ENCODE assay signal across 8 cellular contexts in the genomic region with DNA sequence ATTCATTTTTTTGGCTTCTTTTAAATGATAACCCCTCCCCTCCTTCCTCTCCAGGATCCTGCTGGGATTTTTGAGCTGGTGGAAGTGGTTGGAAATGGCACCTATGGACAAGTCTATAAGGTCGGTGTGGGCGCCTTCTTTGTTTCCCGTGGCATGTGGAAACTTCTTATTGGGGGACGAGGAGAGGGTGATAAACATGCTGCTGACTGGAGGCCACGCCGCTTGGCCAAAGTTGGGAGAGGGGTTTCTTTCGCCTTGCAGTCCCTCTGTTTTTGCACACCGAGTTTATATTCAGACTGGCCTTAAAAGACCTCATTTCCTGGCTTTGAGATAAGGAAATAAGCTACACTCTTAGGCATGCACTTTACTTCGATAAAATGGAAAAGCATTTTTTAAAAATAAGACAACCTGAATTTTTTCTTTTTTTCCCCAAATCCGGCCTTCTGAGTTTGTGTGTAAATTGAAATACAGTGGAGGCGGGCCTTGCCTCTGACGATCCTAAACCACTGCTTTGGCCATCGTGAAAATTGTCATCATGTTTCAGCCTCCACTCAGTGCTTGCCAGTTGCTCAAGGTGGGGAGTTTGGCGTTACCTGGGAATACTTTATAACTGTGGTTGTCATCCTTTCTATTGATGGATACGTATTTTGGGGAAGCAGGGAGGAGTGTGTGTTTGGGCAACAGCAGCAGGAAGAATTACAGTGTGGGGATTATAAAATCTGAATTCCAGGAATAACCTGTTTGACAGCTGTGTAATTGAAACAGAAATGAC. TPM values are rescaled to one million over a fixed set of nuclear protein-coding genes. Genes with fewer than 3 reads are reported as not detected.
DNase-seq lines count a peak whose midpoint lies in the region; ATAC-seq and TF ChIP-seq lines count a peak whose summit lies in the region.

No MANE protein-coding gene starts in this region.

- H4K20me1 ChIP-seq in KMS-11 (ENCODE audit: insufficient read depth), result 0 out of 2 replicates have a peak, but pooled peaks cover 11% of the 10 kb centered on the region

- H3K4me1 ChIP-seq in KMS-11 (ENCODE audit: low read depth, poor library complexity, severe bottlenecking), result peaks cover 25% of the 10 kb centered on the region
- H3K4me1 ChIP-seq in tibial artery, result peaks cover 0 to 48% (median 20%) of the 10 kb centered on the region in 4 donors

- peak overlapping the region; percentile 57 for H2AFZ ChIP-seq in KMS-11 (ENCODE audit: low read depth)

- H3K4me1 Mint-ChIP-seq in WTC11, result peaks cover 19% of the 10 kb centered on the region

- DNase-seq in EH (ENCODE audit: low read depth) (peak; percentile 46), amniotic epithelial cell (ENCODE audit: low read depth) (peak; percentile 24), tibial artery (no peak), WTC11 (ENCODE audit: low spot score) (no peak)
- no peak for DNase-seq in activated effector memory CD4-positive, alpha-beta T cell treated with anti-CD3 and anti-CD28 coated beads, Interleukin-2, amount 50 U/mL, for 16 hours

- TF ChIP-seq CTCF in KMS-11 (conservative IDR thresholded peaks at IDR 0.05; ENCODE audit: low read depth, low read length) (no peak), tibial artery (IDR thresholded peaks at IDR 0.05) (no peak), WTC11 (IDR thresholded peaks at IDR 0.05) (no peak)

- intact Hi-C loops in tibial artery (cut with DNase I; ENCODE audit: low total_unique reads), result loop anchor here (5.0 to 10.0 kb wide), 4 partner anchors 56 to 264 kb away; no protein-coding TSS in a partner anchor

- H3K27me3 Mint-ChIP-seq in WTC11 (ENCODE audit: low read depth), result no peaks in the 10 kb centered on the region

- H3K79me2 ChIP-seq in KMS-11 (ENCODE audit: insufficient read depth, low read depth), result peaks cover 50% of the 10 kb centered on the region

- no peak for ATAC-seq in WTC11
- ATAC-seq in HG03095 (IDR thresholded peaks at IDR 0.05; ENCODE audit: unreplicated experiment), result no peak

- POLR2A ChIA-PET in WTC11 (lab: Charles Lee), result no interaction called here

- H3K36me3 Mint-ChIP-seq in WTC11, result peaks cover 13% of the 10 kb centered on the region

- H3K36me3 ChIP-seq in KMS-11 (ENCODE audit: insufficient read depth) (no peaks in the 10 kb centered on the region), tibial artery (no peaks in the 10 kb centered on the region)

- H3K4me2 ChIP-seq in KMS-11, result peak overlapping the region; percentile 93

- no peak overlapping the region for H3K27ac Mint-ChIP-seq in WTC11

- H3K27ac ChIP-seq in KMS-11, result peak overlapping the region; percentile 43
- peak overlapping the region; percentile 87 for H3K27ac ChIP-seq in layer of hippocampus (ENCODE audit: low read depth, low read length)
- peak overlapping the region; percentile 82 to 93 for H3K27ac ChIP-seq in tibial artery

- H3K4me3 Mint-ChIP-seq in WTC11, result no peak overlapping the region

- H3K9me3 ChIP-seq in tibial artery, result no peaks in the 10 kb centered on the region

- peaks cover 6% of the 10 kb centered on the region for H3K9me3 Mint-ChIP-seq in WTC11

- CTCF ChIA-PET in WTC11 (lab: Charles Lee), result interaction anchor here (0.5 to 2.0 kb wide), 4 partner anchors 12 to 356 kb away, joined by 3 to 8 read pairs (median 3); no protein-coding TSS in a partner anchor

- H3K9ac ChIP-seq in KMS-11, result peak overlapping the region; percentile 79; the same call in 1 of the 2 replicates

- peak overlapping the region; percentile 83 for H3K4me3 ChIP-seq in KMS-11 (IDR thresholded peaks at IDR 0.05; ENCODE audit: insufficient read depth, low read depth, low read length)
- H3K4me3 ChIP-seq in tibial artery, result peak overlapping the region; percentile 75 to 87

- no peaks in the 10 kb centered on the region for H3K27me3 ChIP-seq in KMS-11 (ENCODE audit: insufficient read depth, low read depth)
- no peaks in the 10 kb centered on the region for H3K27me3 ChIP-seq in layer of hippocampus (ENCODE audit: control insufficient read depth, insufficient read depth, low read length)
- H3K27me3 ChIP-seq in tibial artery, result no peaks in the 10 kb centered on the region

TF ChIP-seq in WTC11, 78 proteins besides CTCF, POLR2A, EP300 and RAD21 (continues in another document):
- TF ChIP-seq PRRX2 (CRISPR knock-in tag; IDR thresholded peaks at IDR 0.05), result no peak
- no peak for TF ChIP-seq NFE2L1 (CRISPR knock-in tag; IDR thresholded peaks at IDR 0.05)
- TF ChIP-seq, protein P1, sequence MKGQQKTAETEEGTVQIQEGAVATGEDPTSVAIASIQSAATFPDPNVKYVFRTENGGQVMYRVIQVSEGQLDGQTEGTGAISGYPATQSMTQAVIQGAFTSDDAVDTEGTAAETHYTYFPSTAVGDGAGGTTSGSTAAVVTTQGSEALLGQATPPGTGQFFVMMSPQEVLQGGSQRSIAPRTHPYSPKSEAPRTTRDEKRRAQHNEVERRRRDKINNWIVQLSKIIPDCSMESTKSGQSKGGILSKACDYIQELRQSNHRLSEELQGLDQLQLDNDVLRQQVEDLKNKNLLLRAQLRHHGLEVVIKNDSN (CRISPR knock-in tag; IDR thresholded peaks at IDR 0.05), result no peak
- no peak for TF ChIP-seq SMAD4 (CRISPR knock-in tag; IDR thresholded peaks at IDR 0.05)
- TF ChIP-seq, protein P2, sequence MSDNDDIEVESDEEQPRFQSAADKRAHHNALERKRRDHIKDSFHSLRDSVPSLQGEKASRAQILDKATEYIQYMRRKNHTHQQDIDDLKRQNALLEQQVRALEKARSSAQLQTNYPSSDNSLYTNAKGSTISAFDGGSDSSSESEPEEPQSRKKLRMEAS (CRISPR knock-in tag; IDR thresholded peaks at IDR 0.05), result no peak
- no peak for TF ChIP-seq TEAD4 (CRISPR knock-in tag; IDR thresholded peaks at IDR 0.05)
- TF ChIP-seq JUN (CRISPR knock-in tag; IDR thresholded peaks at IDR 0.05), result no peak
- TF ChIP-seq ZNF423 (CRISPR knock-in tag; IDR thresholded peaks at IDR 0.05), result no peak
- TF ChIP-seq, protein P3, sequence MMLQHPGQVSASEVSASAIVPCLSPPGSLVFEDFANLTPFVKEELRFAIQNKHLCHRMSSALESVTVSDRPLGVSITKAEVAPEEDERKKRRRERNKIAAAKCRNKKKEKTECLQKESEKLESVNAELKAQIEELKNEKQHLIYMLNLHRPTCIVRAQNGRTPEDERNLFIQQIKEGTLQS (CRISPR knock-in tag; conservative IDR thresholded peaks at IDR 0.05), result no peak
- TF ChIP-seq, protein P4, sequence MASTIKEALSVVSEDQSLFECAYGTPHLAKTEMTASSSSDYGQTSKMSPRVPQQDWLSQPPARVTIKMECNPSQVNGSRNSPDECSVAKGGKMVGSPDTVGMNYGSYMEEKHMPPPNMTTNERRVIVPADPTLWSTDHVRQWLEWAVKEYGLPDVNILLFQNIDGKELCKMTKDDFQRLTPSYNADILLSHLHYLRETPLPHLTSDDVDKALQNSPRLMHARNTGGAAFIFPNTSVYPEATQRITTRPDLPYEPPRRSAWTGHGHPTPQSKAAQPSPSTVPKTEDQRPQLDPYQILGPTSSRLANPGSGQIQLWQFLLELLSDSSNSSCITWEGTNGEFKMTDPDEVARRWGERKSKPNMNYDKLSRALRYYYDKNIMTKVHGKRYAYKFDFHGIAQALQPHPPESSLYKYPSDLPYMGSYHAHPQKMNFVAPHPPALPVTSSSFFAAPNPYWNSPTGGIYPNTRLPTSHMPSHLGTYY (CRISPR knock-in tag; IDR thresholded peaks at IDR 0.05), result no peak
- TF ChIP-seq, protein P5, sequence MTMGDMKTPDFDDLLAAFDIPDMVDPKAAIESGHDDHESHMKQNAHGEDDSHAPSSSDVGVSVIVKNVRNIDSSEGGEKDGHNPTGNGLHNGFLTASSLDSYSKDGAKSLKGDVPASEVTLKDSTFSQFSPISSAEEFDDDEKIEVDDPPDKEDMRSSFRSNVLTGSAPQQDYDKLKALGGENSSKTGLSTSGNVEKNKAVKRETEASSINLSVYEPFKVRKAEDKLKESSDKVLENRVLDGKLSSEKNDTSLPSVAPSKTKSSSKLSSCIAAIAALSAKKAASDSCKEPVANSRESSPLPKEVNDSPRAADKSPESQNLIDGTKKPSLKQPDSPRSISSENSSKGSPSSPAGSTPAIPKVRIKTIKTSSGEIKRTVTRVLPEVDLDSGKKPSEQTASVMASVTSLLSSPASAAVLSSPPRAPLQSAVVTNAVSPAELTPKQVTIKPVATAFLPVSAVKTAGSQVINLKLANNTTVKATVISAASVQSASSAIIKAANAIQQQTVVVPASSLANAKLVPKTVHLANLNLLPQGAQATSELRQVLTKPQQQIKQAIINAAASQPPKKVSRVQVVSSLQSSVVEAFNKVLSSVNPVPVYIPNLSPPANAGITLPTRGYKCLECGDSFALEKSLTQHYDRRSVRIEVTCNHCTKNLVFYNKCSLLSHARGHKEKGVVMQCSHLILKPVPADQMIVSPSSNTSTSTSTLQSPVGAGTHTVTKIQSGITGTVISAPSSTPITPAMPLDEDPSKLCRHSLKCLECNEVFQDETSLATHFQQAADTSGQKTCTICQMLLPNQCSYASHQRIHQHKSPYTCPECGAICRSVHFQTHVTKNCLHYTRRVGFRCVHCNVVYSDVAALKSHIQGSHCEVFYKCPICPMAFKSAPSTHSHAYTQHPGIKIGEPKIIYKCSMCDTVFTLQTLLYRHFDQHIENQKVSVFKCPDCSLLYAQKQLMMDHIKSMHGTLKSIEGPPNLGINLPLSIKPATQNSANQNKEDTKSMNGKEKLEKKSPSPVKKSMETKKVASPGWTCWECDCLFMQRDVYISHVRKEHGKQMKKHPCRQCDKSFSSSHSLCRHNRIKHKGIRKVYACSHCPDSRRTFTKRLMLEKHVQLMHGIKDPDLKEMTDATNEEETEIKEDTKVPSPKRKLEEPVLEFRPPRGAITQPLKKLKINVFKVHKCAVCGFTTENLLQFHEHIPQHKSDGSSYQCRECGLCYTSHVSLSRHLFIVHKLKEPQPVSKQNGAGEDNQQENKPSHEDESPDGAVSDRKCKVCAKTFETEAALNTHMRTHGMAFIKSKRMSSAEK (CRISPR knock-in tag; IDR thresholded peaks at IDR 0.05; ENCODE audit: borderline replicate concordance), result no peak
- TF ChIP-seq, protein P6, sequence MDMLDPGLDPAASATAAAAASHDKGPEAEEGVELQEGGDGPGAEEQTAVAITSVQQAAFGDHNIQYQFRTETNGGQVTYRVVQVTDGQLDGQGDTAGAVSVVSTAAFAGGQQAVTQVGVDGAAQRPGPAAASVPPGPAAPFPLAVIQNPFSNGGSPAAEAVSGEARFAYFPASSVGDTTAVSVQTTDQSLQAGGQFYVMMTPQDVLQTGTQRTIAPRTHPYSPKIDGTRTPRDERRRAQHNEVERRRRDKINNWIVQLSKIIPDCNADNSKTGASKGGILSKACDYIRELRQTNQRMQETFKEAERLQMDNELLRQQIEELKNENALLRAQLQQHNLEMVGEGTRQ (CRISPR knock-in tag; IDR thresholded peaks at IDR 0.05), result no peak
- TF ChIP-seq, protein P7, sequence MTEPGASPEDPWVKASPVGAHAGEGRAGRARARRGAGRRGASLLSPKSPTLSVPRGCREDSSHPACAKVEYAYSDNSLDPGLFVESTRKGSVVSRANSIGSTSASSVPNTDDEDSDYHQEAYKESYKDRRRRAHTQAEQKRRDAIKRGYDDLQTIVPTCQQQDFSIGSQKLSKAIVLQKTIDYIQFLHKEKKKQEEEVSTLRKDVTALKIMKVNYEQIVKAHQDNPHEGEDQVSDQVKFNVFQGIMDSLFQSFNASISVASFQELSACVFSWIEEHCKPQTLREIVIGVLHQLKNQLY (CRISPR knock-in tag; IDR thresholded peaks at IDR 0.05), result no peak
- TF ChIP-seq ZNF396 (CRISPR knock-in tag; IDR thresholded peaks at IDR 0.05; ENCODE audit: borderline replicate concordance), result no peak

RNA-seq across cellular contexts. Expression of a gene that starts 1.1 kb away (rescaled TPM):
- total RNA-seq in WTC11 (2021), result 82.6 to 112 TPM (median 87.3 TPM) in 3 replicates

Comparison
In these comparisons a context has a peak if more than half of its experiments do, and no peak if none do; other contexts are left out.
1. DNase-seq: peak in EH (single experiment) and amniotic epithelial cell (single experiment); none in tibial artery (0 of 2), WTC11 (single experiment) and activated effector memory CD4-positive, alpha-beta T cell treated with anti-CD3 and anti-CD28 coated beads, Interleukin-2, amount 50 U/mL, for 16 hours (single experiment).
2. Peak in every context shown above with its lines, with median percentiles within 50 percentile points of each other: H3K27ac ChIP-seq.